Comparison of ENCODE assay signal across 16 cellular contexts in the genomic region with DNA sequence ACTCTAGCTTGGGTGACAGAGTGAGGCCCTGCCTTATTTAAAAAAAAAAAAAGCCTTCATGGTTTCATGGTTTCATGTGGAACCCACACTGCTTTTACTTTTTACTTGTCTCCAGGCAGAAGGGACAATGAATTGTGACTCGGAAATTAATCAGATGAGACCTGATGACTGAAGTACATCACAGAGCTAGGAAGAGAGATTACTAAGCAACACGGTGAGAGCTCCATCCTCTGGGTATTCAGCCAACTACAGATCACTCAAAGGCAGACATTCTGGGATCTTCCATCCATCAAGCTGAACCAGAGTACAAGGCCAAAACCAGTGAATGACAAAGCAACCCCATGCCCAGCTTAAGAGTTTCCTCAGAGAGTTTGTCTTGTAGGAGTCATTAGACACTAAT.
A peak's percentile ranks its signal among the peaks of the same experiment; 100 is the strongest.
DNase-seq lines count a peak whose midpoint lies in the region; ATAC-seq and TF ChIP-seq lines count a peak whose summit lies in the region.
"Had no signal": no experiment of that assay in that cellular context is flagged by ENCODE, and none has a peak within 500 bp of the region (broad histone marks: within the 10 kb centered on the region; RNA-seq: fewer than 3 reads in every experiment).

No MANE protein-coding gene starts in this region.

- peaks cover 9% of the 10 kb centered on the region for H3K4me1 Mint-ChIP-seq in type B pancreatic cell (ENCODE audit: unreplicated experiment)
- H3K4me1 Mint-ChIP-seq: stimulated activated memory B cell treated with anti-CD40 and anti-IgM and Interleukin-4, amounts not matched to agents 10 μg/mL and 1 μg/mL and 100 μg/mL, for 72 hours had no signal

- in situ Hi-C loops in SK-MEL-5 (cut with HindIII; ENCODE audit: low pct_unique_long_range_greater_than_20kb, low sequenced_read_pairs), result no loop called here

- H3K36me3 Mint-ChIP-seq in type B pancreatic cell, result no peaks in the 10 kb centered on the region
- H3K36me3 Mint-ChIP-seq: stimulated activated memory B cell treated with anti-CD40 and anti-IgM and Interleukin-4, amounts not matched to agents 10 μg/mL and 1 μg/mL and 100 μg/mL, for 72 hours had no signal

- DNase-seq in NCI-H748 (lab: John Stamatoyannopoulos, UW; ENCODE audit: unreplicated experiment), result peak; percentile 22
- no peak for DNase-seq in NCI-H748 treated with DMSO at 0.1 percent for 48 hours (lab: John Stamatoyannopoulos, UW)
- DNase-seq in SK-MEL-5 (ENCODE audit: low read depth, low spot score), result peak; percentile 50
- DNase-seq in iPS-NIHi7 (ENCODE audit: extremely low spot score), result peak; percentile 46
- DNase-seq in type B pancreatic cell (ENCODE audit: extremely low spot score, unreplicated experiment), result no peak
- DNase-seq in anterior cingulate cortex (lab: John Stamatoyannopoulos, UW), result no peak
- DNase-seq: ACHN; activated CD8-positive, alpha-beta T cell treated with anti-CD3 and anti-CD28 coated beads, Interleukin-2, amount 10 ng/mL, durations not matched to agents 7 days and 5 days; glutamatergic neuron; NCI-H1436; NCI-H510A; transverse colon had no signal

- H3K9me3 Mint-ChIP-seq in type B pancreatic cell, result no peaks in the 10 kb centered on the region
- H3K9me3 Mint-ChIP-seq: activated T-helper 2 cell treated with anti-CD3 and anti-CD28 coated beads, Interferon-gamma antibody, Interleukin-2, Interleukin-4, amounts not matched to agents 10 μg/mL and 5 μg/mL and 100 μg/mL, durations not matched to agents 14 hours and 24 hours and 36 hours had no signal

- peak; percentile 18 for TF ChIP-seq CTCF in type B pancreatic cell (conservative IDR thresholded peaks at IDR 0.05)

- no peak overlapping the region for H3K4me3 Mint-ChIP-seq in type B pancreatic cell
- H3K4me3 Mint-ChIP-seq: activated CD8-positive, alpha-beta T cell treated with anti-CD3 and anti-CD28 coated beads, Interleukin-2, amount 10 ng/mL, durations not matched to agents 7 days and 5 days; stimulated activated memory B cell treated with anti-CD40 and anti-IgM and Interleukin-4, amounts not matched to agents 10 μg/mL and 1 μg/mL and 100 μg/mL, for 72 hours had no signal

- peaks cover 3% of the 10 kb centered on the region for H3K27me3 Mint-ChIP-seq in type B pancreatic cell
- H3K27me3 Mint-ChIP-seq: stimulated activated memory B cell treated with anti-CD40 and anti-IgM and Interleukin-4, amounts not matched to agents 10 μg/mL and 1 μg/mL and 100 μg/mL, for 72 hours had no signal

- H3K27ac Mint-ChIP-seq in type B pancreatic cell, result no peak overlapping the region
- H3K27ac Mint-ChIP-seq: activated CD8-positive, alpha-beta T cell treated with anti-CD3 and anti-CD28 coated beads, Interleukin-2, amount 10 ng/mL, durations not matched to agents 7 days and 5 days; activated T-helper 2 cell treated with anti-CD3 and anti-CD28 coated beads, Interferon-gamma antibody, Interleukin-2, Interleukin-4, amounts not matched to agents 10 μg/mL and 5 μg/mL and 100 μg/mL, durations not matched to agents 14 hours and 24 hours and 36 hours; stimulated activated memory B cell treated with anti-CD40 and anti-IgM and Interleukin-4, amounts not matched to agents 10 μg/mL and 1 μg/mL and 100 μg/mL, for 72 hours had no signal

- ATAC-seq in GM21528 (IDR thresholded peaks at IDR 0.05; ENCODE audit: low FRiP score, unreplicated experiment), result no peak
- ATAC-seq in HG03095 (IDR thresholded peaks at IDR 0.05; ENCODE audit: unreplicated experiment), result no peak
- ATAC-seq: activated CD8-positive, alpha-beta T cell treated with anti-CD3 and anti-CD28 coated beads, Interleukin-2, amount 10 ng/mL, durations not matched to agents 7 days and 5 days; stimulated activated memory B cell treated with anti-CD40 and anti-IgM and Interleukin-4, amounts not matched to agents 10 μg/mL and 1 μg/mL and 100 μg/mL, for 72 hours had no signal

Comparison
In these comparisons a context has a peak if more than half of its experiments do, and no peak if none do; other contexts are left out.
1. DNase-seq: peak in NCI-H748 (single experiment), SK-MEL-5 (single experiment) and iPS-NIHi7 (single experiment); none in NCI-H748 treated with DMSO at 0.1 percent for 48 hours (single experiment), type B pancreatic cell (single experiment) and anterior cingulate cortex (0 of 58).